ENCODE assay signal across 8 cellular contexts in the genomic region with DNA sequence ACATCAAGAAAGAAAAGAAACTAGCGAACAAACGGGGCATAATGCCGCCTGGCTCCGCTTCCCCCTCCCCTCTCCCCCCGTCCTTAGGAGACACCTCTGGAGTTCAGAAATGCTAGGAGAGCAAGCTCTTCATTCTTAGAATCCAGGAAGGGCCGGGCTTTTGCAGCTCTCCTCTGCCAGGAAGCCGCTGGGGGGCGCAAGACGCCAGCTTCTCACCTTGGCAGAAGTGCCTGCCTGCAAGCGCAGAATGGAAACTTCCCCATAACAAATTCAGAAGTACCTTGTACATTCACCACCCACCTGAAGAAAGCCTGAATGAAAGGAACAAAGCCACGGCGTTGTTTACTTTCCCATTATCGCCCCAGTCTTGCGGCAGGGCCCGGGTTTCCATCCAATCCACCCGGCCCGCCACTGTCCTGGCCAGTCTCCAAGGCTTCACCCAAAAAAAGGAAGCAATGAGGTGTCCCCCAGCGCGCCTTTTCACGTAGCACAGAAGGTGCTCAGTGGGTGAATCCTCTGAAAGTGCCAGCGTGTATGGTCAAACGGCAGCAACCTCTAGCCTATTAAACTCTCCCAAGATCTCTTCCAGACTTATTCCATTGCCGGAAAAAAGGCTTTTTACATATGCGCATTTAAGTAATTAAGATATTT. TPM values are rescaled to one million over a fixed set of nuclear protein-coding genes. Genes with fewer than 3 reads are reported as not detected.
DNase-seq lines count a peak whose midpoint lies in the region; ATAC-seq, FAIRE-seq and TF ChIP-seq lines count a peak whose summit lies in the region.

No MANE protein-coding gene starts in this region.

- no peak overlapping the region for H2AFZ ChIP-seq in astrocyte (ENCODE audit: low read depth, low read length)
- H2AFZ ChIP-seq in hepatocyte = peak overlapping the region; percentile 12

- peak overlapping the region; percentile 81 for H3K4me3 Mint-ChIP-seq in astrocyte (ENCODE audit: unreplicated experiment)

- peaks cover 27% of the 10 kb centered on the region for H3K27me3 ChIP-seq in astrocyte (ENCODE audit: insufficient read depth, low read length)
- no peaks in the 10 kb centered on the region for H3K27me3 ChIP-seq in hepatocyte

- H3K27me3 Mint-ChIP-seq in astrocyte (ENCODE audit: low read depth, unreplicated experiment) = peaks cover 31% of the 10 kb centered on the region

- no peak overlapping the region for H3K27ac ChIP-seq in astrocyte (ENCODE audit: low read depth, low read length)
- peak overlapping the region; percentile 66 for H3K27ac ChIP-seq in hepatocyte
- H3K27ac ChIP-seq in urinary bladder (ENCODE audit: low read depth) = no peak overlapping the region

- H3K9me3 Mint-ChIP-seq in astrocyte (ENCODE audit: unreplicated experiment) = no peaks in the 10 kb centered on the region

- H3K9ac ChIP-seq in astrocyte (ENCODE audit: low read length) = no peak overlapping the region

- H4K20me1 ChIP-seq in astrocyte (ENCODE audit: insufficient read depth, low read length) (no peaks in the 10 kb centered on the region), hepatocyte (ENCODE audit: insufficient read depth, poor library complexity, severe bottlenecking) (no peaks in the 10 kb centered on the region)

- H3K4me1 ChIP-seq in astrocyte (ENCODE audit: insufficient read depth, low read length) (peaks cover 36% of the 10 kb centered on the region), hepatocyte (ENCODE audit: insufficient read depth) (peaks cover 23% of the 10 kb centered on the region), urinary bladder (ENCODE audit: insufficient read depth) (no peaks in the 10 kb centered on the region)

- H3K4me2 ChIP-seq in astrocyte (ENCODE audit: low read length) (peak overlapping the region; percentile 96), hepatocyte (peak overlapping the region; percentile 96)

- FAIRE-seq in astrocyte (lab: Jason Lieb, UNC) = no peak

- H3K36me3 ChIP-seq in astrocyte (ENCODE audit: insufficient read depth, low read length) (no peaks in the 10 kb centered on the region), hepatocyte (replicated peaks; ENCODE audit: insufficient read depth, low read depth) (no peaks in the 10 kb centered on the region), urinary bladder (ENCODE audit: insufficient read depth) (no peaks in the 10 kb centered on the region)

- H3K9me3 ChIP-seq in astrocyte (ENCODE audit: insufficient read depth, low read depth, low read length) (no peaks in the 10 kb centered on the region), hepatocyte (ENCODE audit: low read depth) (no peaks in the 10 kb centered on the region)

- no peak overlapping the region for H3K27ac Mint-ChIP-seq in astrocyte (ENCODE audit: unreplicated experiment)

- no peaks in the 10 kb centered on the region for H3K79me2 ChIP-seq in astrocyte (ENCODE audit: insufficient read depth, low read length)
- peaks cover 8% of the 10 kb centered on the region for H3K79me2 ChIP-seq in hepatocyte

- no peaks in the 10 kb centered on the region for H3K9me2 ChIP-seq in hepatocyte (replicated peaks; ENCODE audit: insufficient read depth)

- peak; percentile 85 for TF ChIP-seq CTCF in AG09309 (IDR thresholded peaks at IDR 0.05; ENCODE audit: control insufficient read depth, insufficient read depth, low read depth, low read length, missing control alignments)
- peak; percentile 90 for TF ChIP-seq CTCF in astrocyte (IDR thresholded peaks at IDR 0.05; ENCODE audit: insufficient read depth, low read depth, low read length)
- peak; percentile 98 for TF ChIP-seq CTCF in hepatocyte (IDR thresholded peaks at IDR 0.05; ENCODE audit: poor library complexity)

- no peaks in the 10 kb centered on the region for H3K36me3 Mint-ChIP-seq in astrocyte (ENCODE audit: low read depth, unreplicated experiment)

- H3K4me3 ChIP-seq in AG09309 (ENCODE audit: control insufficient read depth, low read depth, low read length) = no peak overlapping the region
- H3K4me3 ChIP-seq in astrocyte (ENCODE audit: insufficient read depth, low read depth, low read length) = no peak overlapping the region
- H3K4me3 ChIP-seq in hepatocyte = no peak overlapping the region
- peak overlapping the region; percentile 43 for H3K4me3 ChIP-seq in urinary bladder (ENCODE audit: low read depth, low read length)

- DNase-seq in AG09309 (ENCODE audit: low read depth) (peak; percentile 21), NCI-H187 treated with DMSO at 0.1 percent for 48 hours (lab: John Stamatoyannopoulos, UW) (peak; percentile 57), T-helper 22 cell (ENCODE audit: low read depth) (peak; percentile 66), astrocyte (ENCODE audit: low read depth) (peak; percentile 60), hepatocyte (ENCODE audit: low spot score) (peak; percentile 95), pulmonary artery endothelial cell (ENCODE audit: low read depth, low spot score) (peak; percentile 43)

- 3% methylated on average over 24 of the region's 24 CpGs for WGBS in hepatocyte (ENCODE audit: low lambda C conversion rate, missing lambda C conversion rate)
- WGBS in urinary bladder = 2% methylated on average over 24 of the region's 24 CpGs

- peaks cover 14% of the 10 kb centered on the region for H3K4me1 Mint-ChIP-seq in astrocyte (ENCODE audit: low read depth, unreplicated experiment)

- ATAC-seq in GM21786 (IDR thresholded peaks at IDR 0.05; ENCODE audit: unreplicated experiment) = peak; percentile 45

RNA-seq across cellular contexts. Expression of a gene that starts 1.7 kb away (rescaled TPM):
- total RNA-seq in astrocyte (3.5 and 5.2 TPM in 2 replicates), hepatocyte (14.7 and 15.7 TPM in 2 replicates), pulmonary artery endothelial cell (0.33 and 0.46 TPM in 2 replicates), urinary bladder (3.9 TPM)
- polyA plus RNA-seq in hepatocyte (45.1 and 47.8 TPM in 2 replicates), urinary bladder (25.5 TPM)

Comparison
In these comparisons a context has a peak if more than half of its experiments do, and no peak if none do; other contexts are left out.
1. DNase-seq: peak in every context shown above with its lines; median percentile 95 in hepatocyte; 66 in T-helper 22 cell; 60 in astrocyte; 57 in NCI-H187 treated with DMSO at 0.1 percent for 48 hours; 43 in pulmonary artery endothelial cell; 21 in AG09309.